ENCODE assay signal across 15 cellular contexts in genomic region chr6:38068854-38069253, GRCh38.
DNase-seq lines count a peak whose midpoint lies in the region; ATAC-seq and TF ChIP-seq lines count a peak whose summit lies in the region.
"Had no signal": no experiment of that assay in that cellular context is flagged by ENCODE, and none has a peak within 500 bp of the region (broad histone marks: within the 10 kb centered on the region; RNA-seq: fewer than 3 reads in every experiment).

No MANE protein-coding gene starts in this region.

- H3K36me3 ChIP-seq in Loucy (ENCODE audit: insufficient read depth, low read length), result peaks cover 16% of the 10 kb centered on the region; the same call in 1 of the 2 replicates

- peak overlapping the region; percentile 54 for H3K4me2 ChIP-seq in Loucy (ENCODE audit: low read depth, low read length, poor library complexity, severe bottlenecking)

- no peaks in the 10 kb centered on the region for H3K27me3 ChIP-seq in Loucy (ENCODE audit: insufficient read depth, low read length, poor library complexity, severe bottlenecking)

- DNase-seq in COLO829 (ENCODE audit: low spot score) (peak; percentile 53), left kidney (ENCODE audit: low read depth, low spot score) (peak; percentile 30), NCI-H2029 treated with DMSO at 0.1 percent for 48 hours (lab: John Stamatoyannopoulos, UW) (no peak), nephron progenitor cell (no peak), NCI-H226 (no peak)
- DNase-seq: activated naive CD4-positive, alpha-beta T cell treated with anti-CD3 and anti-CD28 coated beads, Interleukin-2, amount 10 ng/mL, durations not matched to agents 7 days and 5 days; Calu3; MV-4-11; NCI-H510A had no signal

- H2AFZ ChIP-seq in Loucy (ENCODE audit: low read length), result no peak overlapping the region

- H3K27ac ChIP-seq in VCaP, result peak overlapping the region; percentile 88
- H3K27ac ChIP-seq: epithelial cell of prostate had no signal

- H3K4me3 ChIP-seq in Loucy (ENCODE audit: low read length, poor library complexity, severe bottlenecking), result no peak overlapping the region
- H3K4me3 ChIP-seq: lung, skin epidermis had no signal

- H3K4me1 ChIP-seq in Loucy (ENCODE audit: insufficient read depth, low read length, poor library complexity, severe bottlenecking), result peaks cover 24% of the 10 kb centered on the region

- peaks cover 37% of the 10 kb centered on the region for H3K79me2 ChIP-seq in Loucy (ENCODE audit: insufficient read depth, low read length)

- no peaks in the 10 kb centered on the region for H3K9me3 Mint-ChIP-seq in nephron progenitor cell
- H3K9me3 Mint-ChIP-seq: activated naive CD4-positive, alpha-beta T cell treated with anti-CD3 and anti-CD28 coated beads, Interleukin-2, amount 10 ng/mL, durations not matched to agents 7 days and 5 days had no signal

- no peaks in the 10 kb centered on the region for H3K9me3 ChIP-seq in Loucy (ENCODE audit: insufficient read depth, low read depth, low read length)

- H3K4me1 Mint-ChIP-seq in nephron progenitor cell, result peaks cover 6% of the 10 kb centered on the region
- H3K4me1 Mint-ChIP-seq: activated naive CD4-positive, alpha-beta T cell treated with anti-CD3 and anti-CD28 coated beads, Interleukin-2, amount 10 ng/mL, durations not matched to agents 7 days and 5 days had no signal

- H4K20me1 ChIP-seq in Loucy (ENCODE audit: insufficient read depth, low read length, poor library complexity, severe bottlenecking), result peaks cover 23% of the 10 kb centered on the region

- no peak for ATAC-seq in GM19452 (IDR thresholded peaks at IDR 0.05; ENCODE audit: unreplicated experiment)

- peaks cover 3% of the 10 kb centered on the region for H3K27me3 Mint-ChIP-seq in nephron progenitor cell (ENCODE audit: low read depth, poor library complexity)
- H3K27me3 Mint-ChIP-seq: activated naive CD4-positive, alpha-beta T cell treated with anti-CD3 and anti-CD28 coated beads, Interleukin-2, amount 10 ng/mL, durations not matched to agents 7 days and 5 days had no signal

- no peak for TF ChIP-seq CTCF in Loucy (conservative IDR thresholded peaks at IDR 0.05; ENCODE audit: low read length)
- peak; percentile 58 for TF ChIP-seq CTCF in VCaP (conservative IDR thresholded peaks at IDR 0.05)
- TF ChIP-seq CTCF in nephron progenitor cell (IDR thresholded peaks at IDR 0.05), result no peak

- no peaks in the 10 kb centered on the region for H3K9me2 ChIP-seq in Loucy (replicated peaks; ENCODE audit: low read depth, low read length)

- no peak overlapping the region for H3K27ac Mint-ChIP-seq in nephron progenitor cell
- H3K27ac Mint-ChIP-seq: activated naive CD4-positive, alpha-beta T cell treated with anti-CD3 and anti-CD28 coated beads, Interleukin-2, amount 10 ng/mL, durations not matched to agents 7 days and 5 days had no signal

- no peak overlapping the region for H3K4me3 Mint-ChIP-seq in nephron progenitor cell
- H3K4me3 Mint-ChIP-seq: activated naive CD4-positive, alpha-beta T cell treated with anti-CD3 and anti-CD28 coated beads, Interleukin-2, amount 10 ng/mL, durations not matched to agents 7 days and 5 days had no signal

- H3K36me3 Mint-ChIP-seq in nephron progenitor cell (ENCODE audit: low read depth), result peaks cover 6% of the 10 kb centered on the region

- no peaks in the 10 kb centered on the region; the same call in 1 of the 2 replicates for H3F3A ChIP-seq in Loucy (ENCODE audit: low read depth)

- H3K9ac ChIP-seq in Loucy (ENCODE audit: low read depth, low read length, poor library complexity, severe bottlenecking), result no peak overlapping the region

Comparison
In these comparisons a context has a peak if more than half of its experiments do, and no peak if none do; other contexts are left out.
1. DNase-seq: peak in COLO829 (single experiment) and left kidney (single experiment); none in NCI-H2029 treated with DMSO at 0.1 percent for 48 hours (single experiment), nephron progenitor cell (single experiment) and NCI-H226 (single experiment).